Comparison of ENCODE assay signal across 1 cellular context in genomic region chrX:150547511-150548115, GRCh38.
A peak's percentile ranks its signal among the peaks of the same experiment; 100 is the strongest.
TF ChIP-seq lines count a peak whose summit lies in the region.

No MANE protein-coding gene starts in this region.

TF ChIP-seq in HepG2, 621 proteins besides CTCF, POLR2A, EP300 and RAD21 (continued from another document and continues in another):
- TF ChIP-seq ZBTB43 (CRISPR knock-in tag; conservative IDR thresholded peaks at IDR 0.05) (no peak), ZFP91 (CRISPR knock-in tag; IDR thresholded peaks at IDR 0.05; ENCODE audit: borderline replicate concordance) (peak; percentile 41; the same call in 1 of the 2 replicates), SNAPC4 (CRISPR knock-in tag; IDR thresholded peaks at IDR 0.05) (0 out of 2 replicates have a peak, but pooled peaks have one; percentile 37), ZNF512 (CRISPR knock-in tag; IDR thresholded peaks at IDR 0.05) (no peak), HOMEZ (CRISPR knock-in tag; IDR thresholded peaks at IDR 0.05; ENCODE audit: low read depth) (no peak), POLR2G (IDR thresholded peaks at IDR 0.05; ENCODE audit: low read depth, low read length) (peak; percentile 65), GATAD2A (CRISPR knock-in tag; IDR thresholded peaks at IDR 0.05) (peak; percentile 41; the same call in 1 of the 2 replicates), SAP130 (CRISPR knock-in tag; IDR thresholded peaks at IDR 0.05; ENCODE audit: low read depth) (0 out of 2 replicates have a peak, but pooled peaks have one; percentile 22), MIXL1 (CRISPR knock-in tag; IDR thresholded peaks at IDR 0.05) (no peak), CREBL2 (CRISPR knock-in tag; IDR thresholded peaks at IDR 0.05; ENCODE audit: borderline replicate concordance) (no peak), AKAP8 (CRISPR knock-in tag; IDR thresholded peaks at IDR 0.05) (no peak), LCORL (IDR thresholded peaks at IDR 0.05) (no peak), LCORL (CRISPR knock-in tag; IDR thresholded peaks at IDR 0.05) (no peak), DRAP1 (CRISPR knock-in tag; IDR thresholded peaks at IDR 0.05) (no peak), ZBTB42 (CRISPR knock-in tag; IDR thresholded peaks at IDR 0.05) (no peak), ZBTB20 (CRISPR knock-in tag; IDR thresholded peaks at IDR 0.05; ENCODE audit: borderline replicate concordance, low read depth) (no peak), NR1H2 (CRISPR knock-in tag; IDR thresholded peaks at IDR 0.05; ENCODE audit: borderline replicate concordance, low read depth) (no peak), ZNF337 (CRISPR knock-in tag; IDR thresholded peaks at IDR 0.05; ENCODE audit: borderline replicate concordance, low read depth) (no peak), ATM (IDR thresholded peaks at IDR 0.05; ENCODE audit: borderline replicate concordance) (no peak), ISX (CRISPR knock-in tag; conservative IDR thresholded peaks at IDR 0.05) (no peak), RARG (CRISPR knock-in tag; IDR thresholded peaks at IDR 0.05; ENCODE audit: low read depth) (no peak), HINFP (CRISPR knock-in tag; IDR thresholded peaks at IDR 0.05; ENCODE audit: low read depth) (no peak), PTBP1 (IDR thresholded peaks at IDR 0.05; ENCODE audit: low read depth, low read length, poor library complexity, severe bottlenecking) (no peak), RARA (CRISPR knock-in tag; IDR thresholded peaks at IDR 0.05) (0 out of 2 replicates have a peak, but pooled peaks have one; percentile 20), ZNF235 (CRISPR knock-in tag; IDR thresholded peaks at IDR 0.05; ENCODE audit: borderline replicate concordance) (no peak), KLF6 (CRISPR knock-in tag; IDR thresholded peaks at IDR 0.05) (no peak), ZBTB8A (CRISPR knock-in tag; IDR thresholded peaks at IDR 0.05; ENCODE audit: borderline replicate concordance, low read depth) (no peak), MZF1 (CRISPR knock-in tag; IDR thresholded peaks at IDR 0.05; ENCODE audit: borderline replicate concordance) (no peak), TGIF2 (CRISPR knock-in tag; IDR thresholded peaks at IDR 0.05) (no peak), GLMP (CRISPR knock-in tag; IDR thresholded peaks at IDR 0.05; ENCODE audit: borderline replicate concordance) (no peak), SOX13 (IDR thresholded peaks at IDR 0.05) (no peak), SOX13 (CRISPR knock-in tag; conservative IDR thresholded peaks at IDR 0.05 in 1 of 2, IDR thresholded peaks at IDR 0.05 in 1 of 2) (0 out of 4 replicates have a peak, but pooled peaks of 1 of the 2 experiments have one; percentile 7), PLRG1 (conservative IDR thresholded peaks at IDR 0.05) (no peak), HIVEP1 (CRISPR knock-in tag; IDR thresholded peaks at IDR 0.05) (0 out of 2 replicates have a peak, but pooled peaks have one; percentile 55), ZNF44 (CRISPR knock-in tag; IDR thresholded peaks at IDR 0.05) (no peak), AGO2 (optimal IDR thresholded peaks at IDR 0.05; ENCODE audit: low read depth, low read length) (no peak), ZBTB2 (CRISPR knock-in tag; IDR thresholded peaks at IDR 0.05; ENCODE audit: low read depth) (no peak; the same call in 1 of the 2 replicates), RBFOX2 (IDR thresholded peaks at IDR 0.05; ENCODE audit: low read depth, low read length) (peak; percentile 76), RFX3 (CRISPR knock-in tag; IDR thresholded peaks at IDR 0.05) (no peak), KLF12 (CRISPR knock-in tag; IDR thresholded peaks at IDR 0.05; ENCODE audit: borderline replicate concordance) (no peak), TFDP2 (CRISPR knock-in tag; IDR thresholded peaks at IDR 0.05) (peak; percentile 58), ZNF672 (CRISPR knock-in tag; IDR thresholded peaks at IDR 0.05) (no peak), JUNB (CRISPR knock-in tag; IDR thresholded peaks at IDR 0.05; ENCODE audit: borderline replicate concordance) (no peak), ZNF674 (CRISPR knock-in tag; IDR thresholded peaks at IDR 0.05; ENCODE audit: low read depth) (no peak), KLF9 (CRISPR knock-in tag; IDR thresholded peaks at IDR 0.05; ENCODE audit: low read depth) (no peak), PAF1 (CRISPR knock-in tag; IDR thresholded peaks at IDR 0.05) (no peak), ZC3H13 (CRISPR knock-in tag; IDR thresholded peaks at IDR 0.05) (no peak)
